In genomic region chr2:167275066-167275465, GRCh38 we compare ENCODE assay signal across 25 cellular contexts. TPM values are rescaled to one million over a fixed set of nuclear protein-coding genes. Genes with fewer than 3 reads are reported as not detected.
DNase-seq lines count a peak whose midpoint lies in the region; ATAC-seq lines count a peak whose summit lies in the region.
"Had no signal": no experiment of that assay in that cellular context is flagged by ENCODE, and none has a peak within 500 bp of the region (broad histone marks: within the 10 kb centered on the region; RNA-seq: fewer than 3 reads in every experiment).

No MANE protein-coding gene starts in this region.

- no peak overlapping the region for H4K91ac ChIP-seq in neuronal stem cell (ENCODE audit: low read depth, low read length, poor library complexity)

- H3K9me3 ChIP-seq in HUES48 (ENCODE audit: control insufficient read depth, insufficient read depth, low read length) (peaks cover 4% of the 10 kb centered on the region; the same call in 1 of the 2 replicates), neuronal stem cell (replicated peaks in 1 of 2; ENCODE audit: control insufficient read depth in 2 of 2, insufficient read depth in 1 of 2, low read depth in 1 of 2, low read length in 2 of 2) (peaks cover 0 to 2% of the 10 kb centered on the region in 2 donors)
- H3K9me3 ChIP-seq: A549, SJSA1 had no signal

- H2AFZ ChIP-seq in neuronal stem cell (ENCODE audit: low read length), result peak overlapping the region; percentile 7
- H2AFZ ChIP-seq: PC-9 had no signal

- no peak overlapping the region for H3K4ac ChIP-seq in neuronal stem cell (ENCODE audit: low read length)

- no peak overlapping the region for H3K14ac ChIP-seq in neuronal stem cell (ENCODE audit: low read length)

- peak overlapping the region; percentile 68 for H3K27ac ChIP-seq in HUES48 (ENCODE audit: low read depth, low read length)
- no peak overlapping the region for H3K27ac ChIP-seq in neuronal stem cell (replicated peaks; ENCODE audit: low read length)
- H3K27ac ChIP-seq: A549, PC-9, SJSA1 had no signal

- H4K8ac ChIP-seq in neuronal stem cell (ENCODE audit: low read depth, low read length), result no peak overlapping the region

- no peaks in the 10 kb centered on the region for H3K27me3 ChIP-seq in HUES48 (ENCODE audit: control insufficient read depth, insufficient read depth, low read length)
- no peaks in the 10 kb centered on the region for H3K27me3 ChIP-seq in neuronal stem cell (ENCODE audit: control insufficient read depth in 3 of 3, insufficient read depth in 3 of 3, low read depth in 1 of 3, low read length in 3 of 3)
- H3K27me3 ChIP-seq: SJSA1 had no signal

- no peak overlapping the region for H2BK120ac ChIP-seq in neuronal stem cell (ENCODE audit: low read depth, low read length)

- ATAC-seq in HG02623 (IDR thresholded peaks at IDR 0.05; ENCODE audit: unreplicated experiment), result no peak
- ATAC-seq: A549, HepG2, Right ventricle myocardium inferior had no signal

- DNase-seq in NCI-H526 treated with DMSO at 0.1 percent for 48 hours (lab: John Stamatoyannopoulos, UW), result peak; percentile 55
- peak; percentile 71 for DNase-seq in iPS DF 4.7 (ENCODE audit: extremely low read depth, low spot score)
- no peak for DNase-seq in neuronal stem cell (ENCODE audit: low spot score)
- DNase-seq in H4 (ENCODE audit: low spot score), result no peak
- no peak for DNase-seq in AML-193 (lab: John Stamatoyannopoulos, UW)
- DNase-seq: C1 segment of cervical spinal cord; CD4-positive, alpha-beta memory T cell; COR-L47; DMS53; HFFc6; Karpas-422; NCI-H1105; NCI-H1436 treated with DMSO at 0.1 percent for 48 hours; NCI-H187 treated with DMSO at 0.1 percent for 48 hours; NCI-H2171 treated with DMSO at 0.1 percent for 48 hours; NCI-H345; NCI-H510A treated with DMSO at 0.1 percent for 48 hours; NCI-H774; PC-9 had no signal

- no peak overlapping the region for H3K18ac ChIP-seq in neuronal stem cell (ENCODE audit: low read length)

- H3K4me1 ChIP-seq in HUES48 (ENCODE audit: control insufficient read depth, insufficient read depth, low read length) (peaks cover 53% of the 10 kb centered on the region), neuronal stem cell (ENCODE audit: control insufficient read depth in 2 of 2, insufficient read depth in 1 of 2, low read depth in 1 of 2, low read length in 2 of 2) (peaks cover 0 to 2% of the 10 kb centered on the region in 2 donors)
- H3K4me1 ChIP-seq: A549, SJSA1 had no signal

- H2BK15ac ChIP-seq in neuronal stem cell (ENCODE audit: low read length), result no peak overlapping the region

- no peak overlapping the region for H3K4me2 ChIP-seq in neuronal stem cell (ENCODE audit: insufficient read depth, low read length, poor library complexity, severe bottlenecking)
- H3K4me2 ChIP-seq: A549, PC-9 had no signal

- no peak overlapping the region for H2AK5ac ChIP-seq in neuronal stem cell (ENCODE audit: low read depth, low read length)

- H3K36me3 ChIP-seq in HUES48 (ENCODE audit: control insufficient read depth, insufficient read depth, low read length) (no peaks in the 10 kb centered on the region), neuronal stem cell (replicated peaks in 1 of 2; ENCODE audit: control insufficient read depth in 2 of 2, insufficient read depth in 2 of 2, low read length in 2 of 2) (no peaks in the 10 kb centered on the region)
- H3K36me3 ChIP-seq: SJSA1 had no signal

- no peaks in the 10 kb centered on the region for H3K79me1 ChIP-seq in neuronal stem cell (ENCODE audit: low read depth, low read length)

- H3K23ac ChIP-seq in neuronal stem cell (ENCODE audit: low read depth, low read length, poor library complexity), result no peak overlapping the region

- no peak overlapping the region for H2BK12ac ChIP-seq in neuronal stem cell (ENCODE audit: low read length)

- H2BK5ac ChIP-seq in neuronal stem cell (ENCODE audit: low read length), result no peak overlapping the region

- H3K9ac ChIP-seq in HUES48 (ENCODE audit: low read depth, low read length) (peak overlapping the region; percentile 17; the same call in 1 of the 2 replicates), neuronal stem cell (ENCODE audit: low read depth, low read length, poor library complexity) (no peak overlapping the region)

- H3K4me3 ChIP-seq in HUES48 (ENCODE audit: low read depth, low read length) (no peak overlapping the region), neuronal stem cell (ENCODE audit: low read length in 2 of 2) (no peak overlapping the region)
- H3K4me3 ChIP-seq: A549, PC-9, SJSA1 had no signal

- no CpG with 5 or more reads among the region's 3 CpGs for WGBS in neuronal stem cell (ENCODE audit: extremely low coverage in 2 of 2, insufficient read length in 2 of 2, insufficient replicate concordance in 1 of 2), 2 donors

RNA-seq across cellular contexts. Expression of gene B3GALT1, which starts 17.7 kb away (rescaled TPM):
- polyA plus RNA-seq in neuronal stem cell (2013, experiment 1 of 2), result 10.6 TPM
- 10.9 TPM for polyA plus RNA-seq in neuronal stem cell (2013, experiment 2 of 2)
- total RNA-seq in H4 (2014; rRNA removed; shearing (Covaris generic)), result 0.04 and 0.14 TPM in 2 replicates
- total RNA-seq: CD4-positive, alpha-beta memory T cell; HFFc6; PC-9; SJSA1 had no signal
- polyA plus RNA-seq: CD4-positive, alpha-beta memory T cell; HepG2 had no signal

Comparison
In these comparisons a context has a peak if more than half of its experiments do, and no peak if none do; other contexts are left out.
1. DNase-seq: peak in NCI-H526 treated with DMSO at 0.1 percent for 48 hours (single experiment) and iPS DF 4.7 (single experiment); none in neuronal stem cell (single experiment), H4 (single experiment) and AML-193 (0 of 2).